ENCODE assay signal across 18 cellular contexts in genomic region chr11:68439355-68440065, GRCh38. TPM values are rescaled to one million over a fixed set of nuclear protein-coding genes. Genes with fewer than 3 reads are reported as not detected.
A peak's percentile ranks its signal among the peaks of the same experiment; 100 is the strongest.
DNase-seq lines count a peak whose midpoint lies in the region; ATAC-seq and TF ChIP-seq lines count a peak whose summit lies in the region.
"Had no signal": no experiment of that assay in that cellular context is flagged by ENCODE, and none has a peak within 500 bp of the region (broad histone marks: within the 10 kb centered on the region; RNA-seq: fewer than 3 reads in every experiment).

No MANE protein-coding gene starts in this region.

- TF ChIP-seq CTCF in HEK293 (tag by site-specific recombination; IDR thresholded peaks at IDR 0.05) (no peak), choroid plexus epithelial cell (conservative IDR thresholded peaks at IDR 0.05; ENCODE audit: low read depth, low read length) (no peak), lower lobe of right lung (IDR thresholded peaks at IDR 0.05) (no peak), testis (IDR thresholded peaks at IDR 0.05) (no peak)

- no peak overlapping the region for H3K27ac ChIP-seq in HEK293 (ENCODE audit: extremely low read depth, low read depth, low read length)
- H3K27ac ChIP-seq in lower lobe of right lung, result peak overlapping the region; percentile 24
- no peak overlapping the region for H3K27ac ChIP-seq in testis
- H3K27ac ChIP-seq: body of pancreas had no signal

- CTCF ChIA-PET in HEK293 (lab: Yijun Ruan, JAX), result interaction anchor here (0.6 kb wide), 1 partner anchor 121 kb away, joined by 4 read pairs; no protein-coding TSS in a partner anchor

- WGBS in testis, 2 donors, result 66 to 79% methylated on average over 24 to 38 of the region's 38 CpGs

- DNase-seq in choroid plexus epithelial cell (ENCODE audit: low read depth) (peak; percentile 37), lower lobe of right lung (no peak), testis (peak; percentile 46), hepatic stellate cell (ENCODE audit: low spot score) (no peak), NAMALWA (ENCODE audit: low spot score) (no peak), NCI-H1105 treated with DMSO at 0.1 percent for 48 hours (lab: John Stamatoyannopoulos, UW) (no peak)
- DNase-seq: activated CD4-positive, alpha-beta T cell treated with anti-CD3 and anti-CD28 coated beads, Interleukin-2, amount 50 U/mL, for 4 hours; activated naive CD4-positive, alpha-beta T cell treated with anti-CD3 and anti-CD28 coated beads, Interleukin-2, amount 50 U/mL, for 16 hours; activated T-cell treated with anti-CD3 and anti-CD28 coated beads for 4 hours; BE2C; body of pancreas; cortex of kidney; left ventricle myocardium superior; NCI-H446; stimulated activated CD4-positive, alpha-beta T cell treated with anti-CD3 and anti-CD28 coated beads, Interleukin-4, amount 100 ng/mL, for 24 hours; substantia nigra had no signal

- peaks cover 11% of the 10 kb centered on the region; the same call in 1 of the 2 replicates for H3K4me1 ChIP-seq in HEK293 (ENCODE audit: control insufficient read depth, insufficient read depth, low read length)
- peaks cover 14% of the 10 kb centered on the region for H3K4me1 ChIP-seq in lower lobe of right lung
- no peaks in the 10 kb centered on the region for H3K4me1 ChIP-seq in testis
- H3K4me1 ChIP-seq: body of pancreas had no signal

- intact Hi-C loops in lower lobe of right lung (cut with DNase I), result no loop called here
- intact Hi-C loops in testis (cut with DNase I; ENCODE audit: low total_unique reads), result no loop called here

- H3K27me3 ChIP-seq in lower lobe of right lung (ENCODE audit: low read depth) (no peaks in the 10 kb centered on the region), testis (no peaks in the 10 kb centered on the region)
- H3K27me3 ChIP-seq: BE2C, body of pancreas had no signal

- H3K9me3 ChIP-seq in HEK293 (ENCODE audit: control insufficient read depth, insufficient read depth, low read depth, low read length) (no peaks in the 10 kb centered on the region), lower lobe of right lung (no peaks in the 10 kb centered on the region), testis (no peaks in the 10 kb centered on the region)
- H3K9me3 ChIP-seq: BE2C, body of pancreas had no signal

- POLR2A ChIA-PET in HEK293 (lab: Yijun Ruan, JAX), result no interaction called here

- H3K4me3 ChIP-seq in HEK293 (ENCODE audit: low read depth, low read length) (no peak overlapping the region), choroid plexus epithelial cell (ENCODE audit: low read depth, low read length) (no peak overlapping the region), lower lobe of right lung (no peak overlapping the region), testis (no peak overlapping the region)
- H3K4me3 ChIP-seq: body of pancreas had no signal

- no peak for TF ChIP-seq POLR2A in testis (IDR thresholded peaks at IDR 0.05)

- ATAC-seq in lower lobe of right lung (peak; percentile 5 to 16), GM19328 (IDR thresholded peaks at IDR 0.05; ENCODE audit: unreplicated experiment) (no peak)
- ATAC-seq: body of pancreas, left ventricle myocardium superior had no signal

- H3K36me3 ChIP-seq in HEK293 (ENCODE audit: control insufficient read depth in 2 of 2, insufficient read depth in 1 of 2, low read length in 2 of 2) (peaks cover 0 to 36% of the 10 kb centered on the region in 2 experiments; a peak in 2 of 3 replicates), lower lobe of right lung (peaks cover 81% of the 10 kb centered on the region), testis (ENCODE audit: low read depth, missing control alignments) (no peaks in the 10 kb centered on the region)

TF ChIP-seq in HEK293, 187 proteins besides CTCF, POLR2A, EP300 and RAD21:
- TF ChIP-seq ZNF280C (tag by site-specific recombination; IDR thresholded peaks at IDR 0.05) (no peak), ZIC2 (tag by site-specific recombination; IDR thresholded peaks at IDR 0.05) (0 out of 2 replicates have a peak, but pooled peaks have one; percentile 24)

RNA-seq across cellular contexts. Expression of gene PPP6R3, which starts 21.0 kb away (rescaled TPM):
- 98.0 TPM for total RNA-seq in lower lobe of right lung
- 100 to 1,000 TPM; 188 to 190 TPM for total RNA-seq in testis
- 88.5 TPM for polyA plus RNA-seq in testis (ENCODE audit: insufficient read depth, low read depth, low replicate concordance)

Comparison
In these comparisons a context has a peak if more than half of its experiments do, and no peak if none do; other contexts are left out.
1. DNase-seq: peak in choroid plexus epithelial cell (single experiment) and testis (single experiment); none in lower lobe of right lung (single experiment), hepatic stellate cell (single experiment), NAMALWA (single experiment) and NCI-H1105 treated with DMSO at 0.1 percent for 48 hours (single experiment).